Comparison of ENCODE assay signal across 1 cellular context in the genomic region with DNA sequence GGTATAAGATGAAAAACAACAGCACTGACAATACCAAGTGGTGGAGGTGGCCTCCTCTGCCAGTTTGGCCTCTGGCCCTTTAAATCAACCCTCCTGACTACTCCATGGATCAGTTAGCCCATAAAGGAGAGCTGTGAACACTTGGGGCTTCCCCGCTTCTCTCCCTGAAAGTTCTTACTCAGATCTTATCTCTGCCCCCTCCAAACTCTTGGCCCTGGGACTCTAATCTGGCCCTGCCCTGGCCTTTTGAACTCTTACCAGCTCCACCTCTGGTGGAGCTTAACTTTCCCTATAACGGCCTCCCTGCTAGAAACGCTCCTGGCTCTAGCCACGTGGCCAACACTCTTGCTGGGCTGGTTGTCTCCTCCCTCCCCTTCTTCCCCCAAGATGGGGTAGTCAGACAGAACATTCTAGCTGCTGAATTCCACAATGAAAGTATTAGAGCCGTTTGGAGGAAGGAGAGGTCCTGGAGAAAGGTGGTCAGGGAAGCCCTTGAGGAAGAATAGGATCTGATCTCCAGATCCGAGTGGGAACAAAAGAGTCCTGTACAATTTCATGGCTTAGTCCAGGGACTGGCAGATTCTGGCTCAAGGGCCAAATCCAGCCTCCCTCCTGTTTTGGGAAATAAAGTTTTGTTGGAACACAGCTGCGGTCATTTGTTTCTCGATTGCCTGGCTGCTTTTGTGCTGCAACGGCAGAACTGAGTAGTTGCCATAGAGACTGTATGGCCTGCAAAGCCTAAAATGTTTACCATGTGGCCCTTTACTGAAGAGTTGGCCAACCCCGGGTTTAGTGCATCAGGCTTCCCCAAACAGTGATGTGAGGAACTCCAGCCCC.
A peak's percentile ranks its signal among the peaks of the same experiment; 100 is the strongest.
TF ChIP-seq lines count a peak whose summit lies in the region.

No MANE protein-coding gene starts in this region.

TF ChIP-seq in K562, 482 proteins besides CTCF, POLR2A, EP300 and RAD21 (continues in another document):
- TF ChIP-seq KAT7 (CRISPR knock-in tag; IDR thresholded peaks at IDR 0.05; ENCODE audit: borderline replicate concordance) (no peak), XRCC5 (IDR thresholded peaks at IDR 0.05; ENCODE audit: low read depth, low read length) (no peak), SRSF3 (IDR thresholded peaks at IDR 0.05; ENCODE audit: insufficient read depth, low read length) (no peak), LEF1 (IDR thresholded peaks at IDR 0.05) (peak; percentile 51; the same call in 1 of the 2 replicates), MYC (IDR thresholded peaks at IDR 0.05; ENCODE audit: low read depth, low read length) (peak; percentile 90), MYC (CRISPR knock-in tag; IDR thresholded peaks at IDR 0.05; ENCODE audit: borderline replicate concordance, low read depth) (no peak), SRF (CRISPR knock-in tag; IDR thresholded peaks at IDR 0.05) (peak in 1 of 2 experiments; percentile 20; a peak in 1 of 4 replicates), CREB1 (IDR thresholded peaks at IDR 0.05) (no peak), CREB1 (CRISPR knock-in tag; IDR thresholded peaks at IDR 0.05) (no peak), RBBP5 (IDR thresholded peaks at IDR 0.05; ENCODE audit: borderline replicate concordance, insufficient read depth, low read length, poor library complexity, severe bottlenecking) (no peak), L3MBTL2 (IDR thresholded peaks at IDR 0.05) (peak; percentile 92), RAD51 (IDR thresholded peaks at IDR 0.05; ENCODE audit: borderline replicate concordance, low read depth) (peak; percentile 83), ATF1 (CRISPR knock-in tag; IDR thresholded peaks at IDR 0.05) (no peak), ATF1 (tag; IDR thresholded peaks at IDR 0.05) (no peak), SPI1 (IDR thresholded peaks at IDR 0.05; ENCODE audit: borderline replicate concordance, low read depth, low read length) (no peak), ZKSCAN1 (IDR thresholded peaks at IDR 0.05; ENCODE audit: low read depth, low read length) (no peak), TSC22D4 (tag; IDR thresholded peaks at IDR 0.05) (no peak), SMARCE1 (IDR thresholded peaks at IDR 0.05) (peak; percentile 32; the same call in 1 of the 2 replicates), ZNF75A (CRISPR knock-in tag; IDR thresholded peaks at IDR 0.05) (no peak), CCAR2 (IDR thresholded peaks at IDR 0.05; ENCODE audit: low read depth, low read length) (no peak), ZNF263 (CRISPR knock-in tag; IDR thresholded peaks at IDR 0.05; ENCODE audit: borderline replicate concordance) (no peak), ATF7 (IDR thresholded peaks at IDR 0.05) (0 out of 2 replicates have a peak, but pooled peaks have one; percentile 14), ZNF830 (CRISPR knock-in tag; IDR thresholded peaks at IDR 0.05) (no peak), ELF4 (CRISPR knock-in tag; IDR thresholded peaks at IDR 0.05) (0 out of 2 replicates have a peak, but pooled peaks have one; percentile 41), TAF7 (tag; IDR thresholded peaks at IDR 0.05) (no peak), NFYB (IDR thresholded peaks at IDR 0.05; ENCODE audit: extremely low read depth, insufficient read length) (no peak), THRAP3 (IDR thresholded peaks at IDR 0.05; ENCODE audit: borderline replicate concordance) (no peak), TARDBP (IDR thresholded peaks at IDR 0.05) (0 out of 2 replicates have a peak, but pooled peaks have one; percentile 24), ZNF24 (IDR thresholded peaks at IDR 0.05) (no peak)
- TF ChIP-seq, protein P1, sequence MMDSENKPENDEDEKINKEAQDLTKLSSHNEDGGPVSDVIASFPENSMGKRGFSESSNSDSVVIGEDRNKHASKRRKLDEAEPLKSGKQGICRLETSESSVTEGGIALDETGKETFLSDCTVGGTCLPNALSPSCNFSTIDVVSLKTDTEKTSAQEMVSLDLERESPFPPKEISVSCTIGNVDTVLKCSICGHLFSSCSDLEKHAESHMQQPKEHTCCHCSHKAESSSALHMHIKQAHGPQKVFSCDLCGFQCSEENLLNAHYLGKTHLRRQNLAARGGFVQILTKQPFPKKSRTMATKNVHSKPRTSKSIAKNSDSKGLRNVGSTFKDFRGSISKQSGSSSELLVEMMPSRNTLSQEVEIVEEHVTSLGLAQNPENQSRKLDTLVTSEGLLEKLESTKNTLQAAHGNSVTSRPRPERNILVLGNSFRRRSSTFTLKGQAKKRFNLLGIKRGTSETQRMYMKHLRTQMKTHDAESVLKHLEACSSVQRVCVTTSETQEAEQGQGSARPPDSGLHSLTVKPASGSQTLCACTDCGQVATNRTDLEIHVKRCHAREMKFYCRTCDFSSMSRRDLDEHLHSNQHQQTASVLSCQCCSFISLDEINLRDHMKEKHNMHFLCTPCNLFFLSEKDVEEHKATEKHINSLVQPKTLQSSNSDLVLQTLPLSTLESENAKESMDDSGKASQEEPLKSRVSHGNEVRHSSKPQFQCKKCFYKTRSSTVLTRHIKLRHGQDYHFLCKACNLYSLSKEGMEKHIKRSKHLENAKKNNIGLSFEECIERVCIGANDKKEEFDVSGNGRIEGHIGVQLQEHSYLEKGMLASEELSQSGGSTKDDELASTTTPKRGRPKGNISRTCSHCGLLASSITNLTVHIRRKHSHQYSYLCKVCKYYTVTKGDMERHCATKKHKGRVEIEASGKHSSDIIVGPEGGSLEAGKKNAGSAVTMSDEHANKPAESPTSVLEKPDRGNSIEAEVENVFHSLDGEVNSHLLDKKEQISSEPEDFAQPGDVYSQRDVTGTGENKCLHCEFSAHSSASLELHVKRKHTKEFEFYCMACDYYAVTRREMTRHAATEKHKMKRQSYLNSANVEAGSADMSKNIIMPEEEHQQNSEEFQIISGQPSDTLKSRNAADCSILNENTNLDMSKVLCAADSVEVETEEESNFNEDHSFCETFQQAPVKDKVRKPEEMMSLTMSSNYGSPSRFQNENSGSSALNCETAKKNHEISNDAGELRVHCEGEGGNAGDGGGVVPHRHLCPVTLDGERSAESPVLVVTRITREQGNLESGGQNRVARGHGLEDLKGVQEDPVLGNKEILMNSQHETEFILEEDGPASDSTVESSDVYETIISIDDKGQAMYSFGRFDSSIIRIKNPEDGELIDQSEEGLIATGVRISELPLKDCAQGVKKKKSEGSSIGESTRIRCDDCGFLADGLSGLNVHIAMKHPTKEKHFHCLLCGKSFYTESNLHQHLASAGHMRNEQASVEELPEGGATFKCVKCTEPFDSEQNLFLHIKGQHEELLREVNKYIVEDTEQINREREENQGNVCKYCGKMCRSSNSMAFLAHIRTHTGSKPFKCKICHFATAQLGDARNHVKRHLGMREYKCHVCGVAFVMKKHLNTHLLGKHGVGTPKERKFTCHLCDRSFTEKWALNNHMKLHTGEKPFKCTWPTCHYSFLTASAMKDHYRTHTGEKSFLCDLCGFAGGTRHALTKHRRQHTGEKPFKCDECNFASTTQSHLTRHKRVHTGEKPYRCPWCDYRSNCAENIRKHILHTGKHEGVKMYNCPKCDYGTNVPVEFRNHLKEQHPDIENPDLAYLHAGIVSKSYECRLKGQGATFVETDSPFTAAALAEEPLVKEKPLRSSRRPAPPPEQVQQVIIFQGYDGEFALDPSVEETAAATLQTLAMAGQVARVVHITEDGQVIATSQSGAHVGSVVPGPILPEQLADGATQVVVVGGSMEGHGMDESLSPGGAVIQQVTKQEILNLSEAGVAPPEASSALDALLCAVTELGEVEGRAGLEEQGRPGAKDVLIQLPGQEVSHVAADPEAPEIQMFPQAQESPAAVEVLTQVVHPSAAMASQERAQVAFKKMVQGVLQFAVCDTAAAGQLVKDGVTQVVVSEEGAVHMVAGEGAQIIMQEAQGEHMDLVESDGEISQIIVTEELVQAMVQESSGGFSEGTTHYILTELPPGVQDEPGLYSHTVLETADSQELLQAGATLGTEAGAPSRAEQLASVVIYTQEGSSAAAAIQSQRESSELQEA (IDR thresholded peaks at IDR 0.05; ENCODE audit: low read depth) = no peak
- TF ChIP-seq, protein P2, sequence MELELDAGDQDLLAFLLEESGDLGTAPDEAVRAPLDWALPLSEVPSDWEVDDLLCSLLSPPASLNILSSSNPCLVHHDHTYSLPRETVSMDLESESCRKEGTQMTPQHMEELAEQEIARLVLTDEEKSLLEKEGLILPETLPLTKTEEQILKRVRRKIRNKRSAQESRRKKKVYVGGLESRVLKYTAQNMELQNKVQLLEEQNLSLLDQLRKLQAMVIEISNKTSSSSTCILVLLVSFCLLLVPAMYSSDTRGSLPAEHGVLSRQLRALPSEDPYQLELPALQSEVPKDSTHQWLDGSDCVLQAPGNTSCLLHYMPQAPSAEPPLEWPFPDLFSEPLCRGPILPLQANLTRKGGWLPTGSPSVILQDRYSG (tag; conservative IDR thresholded peaks at IDR 0.05; ENCODE audit: low read depth) = peak; percentile 53
- TF ChIP-seq, protein P3, sequence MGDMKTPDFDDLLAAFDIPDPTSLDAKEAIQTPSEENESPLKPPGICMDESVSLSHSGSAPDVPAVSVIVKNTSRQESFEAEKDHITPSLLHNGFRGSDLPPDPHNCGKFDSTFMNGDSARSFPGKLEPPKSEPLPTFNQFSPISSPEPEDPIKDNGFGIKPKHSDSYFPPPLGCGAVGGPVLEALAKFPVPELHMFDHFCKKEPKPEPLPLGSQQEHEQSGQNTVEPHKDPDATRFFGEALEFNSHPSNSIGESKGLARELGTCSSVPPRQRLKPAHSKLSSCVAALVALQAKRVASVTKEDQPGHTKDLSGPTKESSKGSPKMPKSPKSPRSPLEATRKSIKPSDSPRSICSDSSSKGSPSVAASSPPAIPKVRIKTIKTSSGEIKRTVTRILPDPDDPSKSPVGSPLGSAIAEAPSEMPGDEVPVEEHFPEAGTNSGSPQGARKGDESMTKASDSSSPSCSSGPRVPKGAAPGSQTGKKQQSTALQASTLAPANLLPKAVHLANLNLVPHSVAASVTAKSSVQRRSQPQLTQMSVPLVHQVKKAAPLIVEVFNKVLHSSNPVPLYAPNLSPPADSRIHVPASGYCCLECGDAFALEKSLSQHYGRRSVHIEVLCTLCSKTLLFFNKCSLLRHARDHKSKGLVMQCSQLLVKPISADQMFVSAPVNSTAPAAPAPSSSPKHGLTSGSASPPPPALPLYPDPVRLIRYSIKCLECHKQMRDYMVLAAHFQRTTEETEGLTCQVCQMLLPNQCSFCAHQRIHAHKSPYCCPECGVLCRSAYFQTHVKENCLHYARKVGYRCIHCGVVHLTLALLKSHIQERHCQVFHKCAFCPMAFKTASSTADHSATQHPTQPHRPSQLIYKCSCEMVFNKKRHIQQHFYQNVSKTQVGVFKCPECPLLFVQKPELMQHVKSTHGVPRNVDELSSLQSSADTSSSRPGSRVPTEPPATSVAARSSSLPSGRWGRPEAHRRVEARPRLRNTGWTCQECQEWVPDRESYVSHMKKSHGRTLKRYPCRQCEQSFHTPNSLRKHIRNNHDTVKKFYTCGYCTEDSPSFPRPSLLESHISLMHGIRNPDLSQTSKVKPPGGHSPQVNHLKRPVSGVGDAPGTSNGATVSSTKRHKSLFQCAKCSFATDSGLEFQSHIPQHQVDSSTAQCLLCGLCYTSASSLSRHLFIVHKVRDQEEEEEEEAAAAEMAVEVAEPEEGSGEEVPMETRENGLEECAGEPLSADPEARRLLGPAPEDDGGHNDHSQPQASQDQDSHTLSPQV (IDR thresholded peaks at IDR 0.05) = peak; percentile 83
- TF ChIP-seq, protein P4, sequence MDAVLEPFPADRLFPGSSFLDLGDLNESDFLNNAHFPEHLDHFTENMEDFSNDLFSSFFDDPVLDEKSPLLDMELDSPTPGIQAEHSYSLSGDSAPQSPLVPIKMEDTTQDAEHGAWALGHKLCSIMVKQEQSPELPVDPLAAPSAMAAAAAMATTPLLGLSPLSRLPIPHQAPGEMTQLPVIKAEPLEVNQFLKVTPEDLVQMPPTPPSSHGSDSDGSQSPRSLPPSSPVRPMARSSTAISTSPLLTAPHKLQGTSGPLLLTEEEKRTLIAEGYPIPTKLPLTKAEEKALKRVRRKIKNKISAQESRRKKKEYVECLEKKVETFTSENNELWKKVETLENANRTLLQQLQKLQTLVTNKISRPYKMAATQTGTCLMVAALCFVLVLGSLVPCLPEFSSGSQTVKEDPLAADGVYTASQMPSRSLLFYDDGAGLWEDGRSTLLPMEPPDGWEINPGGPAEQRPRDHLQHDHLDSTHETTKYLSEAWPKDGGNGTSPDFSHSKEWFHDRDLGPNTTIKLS (IDR thresholded peaks at IDR 0.05; ENCODE audit: borderline replicate concordance, low read depth) = peak; percentile 90
- TF ChIP-seq, protein P5, sequence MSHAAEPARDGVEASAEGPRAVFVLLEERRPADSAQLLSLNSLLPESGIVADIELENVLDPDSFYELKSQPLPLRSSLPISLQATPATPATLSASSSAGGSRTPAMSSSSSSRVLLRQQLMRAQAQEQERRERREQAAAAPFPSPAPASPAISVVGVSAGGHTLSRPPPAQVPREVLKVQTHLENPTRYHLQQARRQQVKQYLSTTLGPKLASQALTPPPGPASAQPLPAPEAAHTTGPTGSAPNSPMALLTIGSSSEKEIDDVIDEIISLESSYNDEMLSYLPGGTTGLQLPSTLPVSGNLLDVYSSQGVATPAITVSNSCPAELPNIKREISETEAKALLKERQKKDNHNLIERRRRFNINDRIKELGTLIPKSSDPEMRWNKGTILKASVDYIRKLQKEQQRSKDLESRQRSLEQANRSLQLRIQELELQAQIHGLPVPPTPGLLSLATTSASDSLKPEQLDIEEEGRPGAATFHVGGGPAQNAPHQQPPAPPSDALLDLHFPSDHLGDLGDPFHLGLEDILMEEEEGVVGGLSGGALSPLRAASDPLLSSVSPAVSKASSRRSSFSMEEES (CRISPR knock-in tag; IDR thresholded peaks at IDR 0.05) = no peak
- TF ChIP-seq, protein P6, sequence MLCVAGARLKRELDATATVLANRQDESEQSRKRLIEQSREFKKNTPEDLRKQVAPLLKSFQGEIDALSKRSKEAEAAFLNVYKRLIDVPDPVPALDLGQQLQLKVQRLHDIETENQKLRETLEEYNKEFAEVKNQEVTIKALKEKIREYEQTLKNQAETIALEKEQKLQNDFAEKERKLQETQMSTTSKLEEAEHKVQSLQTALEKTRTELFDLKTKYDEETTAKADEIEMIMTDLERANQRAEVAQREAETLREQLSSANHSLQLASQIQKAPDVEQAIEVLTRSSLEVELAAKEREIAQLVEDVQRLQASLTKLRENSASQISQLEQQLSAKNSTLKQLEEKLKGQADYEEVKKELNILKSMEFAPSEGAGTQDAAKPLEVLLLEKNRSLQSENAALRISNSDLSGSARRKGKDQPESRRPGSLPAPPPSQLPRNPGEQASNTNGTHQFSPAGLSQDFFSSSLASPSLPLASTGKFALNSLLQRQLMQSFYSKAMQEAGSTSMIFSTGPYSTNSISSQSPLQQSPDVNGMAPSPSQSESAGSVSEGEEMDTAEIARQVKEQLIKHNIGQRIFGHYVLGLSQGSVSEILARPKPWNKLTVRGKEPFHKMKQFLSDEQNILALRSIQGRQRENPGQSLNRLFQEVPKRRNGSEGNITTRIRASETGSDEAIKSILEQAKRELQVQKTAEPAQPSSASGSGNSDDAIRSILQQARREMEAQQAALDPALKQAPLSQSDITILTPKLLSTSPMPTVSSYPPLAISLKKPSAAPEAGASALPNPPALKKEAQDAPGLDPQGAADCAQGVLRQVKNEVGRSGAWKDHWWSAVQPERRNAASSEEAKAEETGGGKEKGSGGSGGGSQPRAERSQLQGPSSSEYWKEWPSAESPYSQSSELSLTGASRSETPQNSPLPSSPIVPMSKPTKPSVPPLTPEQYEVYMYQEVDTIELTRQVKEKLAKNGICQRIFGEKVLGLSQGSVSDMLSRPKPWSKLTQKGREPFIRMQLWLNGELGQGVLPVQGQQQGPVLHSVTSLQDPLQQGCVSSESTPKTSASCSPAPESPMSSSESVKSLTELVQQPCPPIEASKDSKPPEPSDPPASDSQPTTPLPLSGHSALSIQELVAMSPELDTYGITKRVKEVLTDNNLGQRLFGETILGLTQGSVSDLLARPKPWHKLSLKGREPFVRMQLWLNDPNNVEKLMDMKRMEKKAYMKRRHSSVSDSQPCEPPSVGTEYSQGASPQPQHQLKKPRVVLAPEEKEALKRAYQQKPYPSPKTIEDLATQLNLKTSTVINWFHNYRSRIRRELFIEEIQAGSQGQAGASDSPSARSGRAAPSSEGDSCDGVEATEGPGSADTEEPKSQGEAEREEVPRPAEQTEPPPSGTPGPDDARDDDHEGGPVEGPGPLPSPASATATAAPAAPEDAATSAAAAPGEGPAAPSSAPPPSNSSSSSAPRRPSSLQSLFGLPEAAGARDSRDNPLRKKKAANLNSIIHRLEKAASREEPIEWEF (CRISPR knock-in tag; IDR thresholded peaks at IDR 0.05) = no peak
